ENCODE assay signal across 1 cellular context in the genomic region with DNA sequence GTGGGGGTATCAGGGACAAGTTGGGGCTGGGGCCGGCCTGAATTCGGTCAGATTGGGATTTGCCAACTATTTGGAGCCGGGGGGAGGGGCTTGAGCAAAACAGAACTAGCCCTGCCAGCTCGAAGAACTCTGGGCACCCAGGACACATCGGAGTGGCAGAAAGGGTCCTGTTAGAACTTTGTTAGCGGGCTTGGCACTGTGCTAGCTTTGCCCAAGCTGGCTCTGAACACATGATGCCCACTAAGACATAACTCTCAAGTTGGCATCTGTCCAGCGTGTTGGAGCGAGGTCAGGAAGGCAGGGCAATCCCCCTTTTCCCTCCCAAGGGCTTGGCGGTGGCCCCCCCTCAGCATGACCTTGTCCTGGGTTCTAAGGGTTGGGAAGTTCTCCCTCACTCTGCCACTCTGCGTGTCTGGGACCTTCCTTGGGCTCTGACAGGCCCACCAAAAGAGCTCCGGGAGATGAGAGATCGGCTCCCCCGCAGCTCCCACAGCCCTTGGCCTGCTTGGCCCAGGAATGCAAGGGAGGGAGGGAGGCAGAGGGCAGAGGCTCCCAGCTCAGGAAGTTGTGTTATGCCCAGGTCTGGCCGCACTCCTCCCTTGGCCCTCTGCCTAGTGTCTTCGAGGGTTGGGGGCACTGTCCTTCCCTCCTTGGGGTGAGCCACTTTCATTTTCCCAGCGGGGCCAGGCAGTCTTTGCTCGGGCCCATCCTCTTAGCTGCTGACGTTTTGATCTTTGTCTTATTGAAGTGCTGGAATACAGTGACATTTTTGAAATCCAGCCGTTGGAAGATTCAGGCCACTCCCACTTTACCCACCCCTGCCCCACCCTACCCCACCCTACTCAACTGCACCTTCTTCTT.
TF ChIP-seq lines count a peak whose summit lies in the region.

No MANE protein-coding gene starts in this region.

TF ChIP-seq in GM12878, 131 proteins besides CTCF, POLR2A, EP300 and RAD21 (continues in another document):
- TF ChIP-seq, protein P1, sequence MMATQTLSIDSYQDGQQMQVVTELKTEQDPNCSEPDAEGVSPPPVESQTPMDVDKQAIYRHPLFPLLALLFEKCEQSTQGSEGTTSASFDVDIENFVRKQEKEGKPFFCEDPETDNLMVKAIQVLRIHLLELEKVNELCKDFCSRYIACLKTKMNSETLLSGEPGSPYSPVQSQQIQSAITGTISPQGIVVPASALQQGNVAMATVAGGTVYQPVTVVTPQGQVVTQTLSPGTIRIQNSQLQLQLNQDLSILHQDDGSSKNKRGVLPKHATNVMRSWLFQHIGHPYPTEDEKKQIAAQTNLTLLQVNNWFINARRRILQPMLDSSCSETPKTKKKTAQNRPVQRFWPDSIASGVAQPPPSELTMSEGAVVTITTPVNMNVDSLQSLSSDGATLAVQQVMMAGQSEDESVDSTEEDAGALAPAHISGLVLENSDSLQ (IDR thresholded peaks at IDR 0.05) = peak; percentile 2; the same call in 1 of the 2 replicates
- TF ChIP-seq HDGF (IDR thresholded peaks at IDR 0.05) (0 out of 2 replicates have a peak, but pooled peaks have one; percentile 14), ASH2L (IDR thresholded peaks at IDR 0.05; ENCODE audit: borderline replicate concordance, low read depth) (no peak), E4F1 (IDR thresholded peaks at IDR 0.05; ENCODE audit: borderline replicate concordance, partially characterized antibody) (no peak), TAF1 (IDR thresholded peaks at IDR 0.05; ENCODE audit: borderline replicate concordance, low read depth, low read length) (no peak), CEBPB (IDR thresholded peaks at IDR 0.05; ENCODE audit: borderline replicate concordance in 1 of 2, low read depth in 2 of 2, low read length in 2 of 2) (no peak), ZNF384 (IDR thresholded peaks at IDR 0.05; ENCODE audit: borderline replicate concordance, low read depth, low read length) (no peak), ZNF274 (IDR thresholded peaks at IDR 0.05; ENCODE audit: insufficient read depth, insufficient read length) (no peak), NR2C2 (IDR thresholded peaks at IDR 0.05; ENCODE audit: borderline replicate concordance, control insufficient read depth, insufficient read length, low read depth) (no peak), MTA3 (IDR thresholded peaks at IDR 0.05; ENCODE audit: borderline replicate concordance, low read length) (no peak), BACH1 (IDR thresholded peaks at IDR 0.05; ENCODE audit: borderline replicate concordance) (0 out of 2 replicates have a peak, but pooled peaks have one; percentile 10), GABPA (IDR thresholded peaks at IDR 0.05; ENCODE audit: low read depth) (no peak), RFX5 (IDR thresholded peaks at IDR 0.05; ENCODE audit: low read depth, low read length) (no peak), POLR2AphosphoS5 (IDR thresholded peaks at IDR 0.05; ENCODE audit: low read length) (peak; percentile 55), PAX8 (IDR thresholded peaks at IDR 0.05) (no peak), HDAC6 (IDR thresholded peaks at IDR 0.05; ENCODE audit: unreplicated experiment) (no peak), NFYA (IDR thresholded peaks at IDR 0.05; ENCODE audit: borderline replicate concordance, low read depth, low read length) (no peak), ZBTB4 (CRISPR knock-in tag; IDR thresholded peaks at IDR 0.05) (no peak), TARDBP (IDR thresholded peaks at IDR 0.05; ENCODE audit: borderline replicate concordance) (no peak), TCF7 (IDR thresholded peaks at IDR 0.05; ENCODE audit: borderline replicate concordance) (no peak), IKZF2 (IDR thresholded peaks at IDR 0.05) (peak in 1 of 2 experiments; percentile 18; a peak in 1 of 4 replicates), GATAD2B (conservative IDR thresholded peaks at IDR 0.05; ENCODE audit: low read depth) (peak; percentile 37; the same call in 1 of the 2 replicates), MTA2 (IDR thresholded peaks at IDR 0.05; ENCODE audit: low read depth) (0 out of 2 replicates have a peak, but pooled peaks have one; percentile 29), LARP7 (IDR thresholded peaks at IDR 0.05) (0 out of 2 replicates have a peak, but pooled peaks have one; percentile 52), PML (IDR thresholded peaks at IDR 0.05; ENCODE audit: low read length) (no peak), ZBTB40 (IDR thresholded peaks at IDR 0.05; ENCODE audit: borderline replicate concordance) (no peak), E2F8 (IDR thresholded peaks at IDR 0.05; ENCODE audit: low read depth, partially characterized antibody) (no peak), MYB (IDR thresholded peaks at IDR 0.05; ENCODE audit: borderline replicate concordance, low read depth, low read length) (no peak), DPF2 (IDR thresholded peaks at IDR 0.05) (peak; percentile 14; the same call in 1 of the 2 replicates), HCFC1 (IDR thresholded peaks at IDR 0.05; ENCODE audit: low read length) (no peak), ESRRA (IDR thresholded peaks at IDR 0.05; ENCODE audit: low read length) (no peak), HSF1 (IDR thresholded peaks at IDR 0.05; ENCODE audit: low read depth, low read length) (no peak)
- TF ChIP-seq, protein P2, sequence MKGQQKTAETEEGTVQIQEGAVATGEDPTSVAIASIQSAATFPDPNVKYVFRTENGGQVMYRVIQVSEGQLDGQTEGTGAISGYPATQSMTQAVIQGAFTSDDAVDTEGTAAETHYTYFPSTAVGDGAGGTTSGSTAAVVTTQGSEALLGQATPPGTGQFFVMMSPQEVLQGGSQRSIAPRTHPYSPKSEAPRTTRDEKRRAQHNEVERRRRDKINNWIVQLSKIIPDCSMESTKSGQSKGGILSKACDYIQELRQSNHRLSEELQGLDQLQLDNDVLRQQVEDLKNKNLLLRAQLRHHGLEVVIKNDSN (IDR thresholded peaks at IDR 0.05; ENCODE audit: borderline replicate concordance, extremely low read length, insufficient read depth, low read depth, low read length) = no peak
- TF ChIP-seq, protein P3, sequence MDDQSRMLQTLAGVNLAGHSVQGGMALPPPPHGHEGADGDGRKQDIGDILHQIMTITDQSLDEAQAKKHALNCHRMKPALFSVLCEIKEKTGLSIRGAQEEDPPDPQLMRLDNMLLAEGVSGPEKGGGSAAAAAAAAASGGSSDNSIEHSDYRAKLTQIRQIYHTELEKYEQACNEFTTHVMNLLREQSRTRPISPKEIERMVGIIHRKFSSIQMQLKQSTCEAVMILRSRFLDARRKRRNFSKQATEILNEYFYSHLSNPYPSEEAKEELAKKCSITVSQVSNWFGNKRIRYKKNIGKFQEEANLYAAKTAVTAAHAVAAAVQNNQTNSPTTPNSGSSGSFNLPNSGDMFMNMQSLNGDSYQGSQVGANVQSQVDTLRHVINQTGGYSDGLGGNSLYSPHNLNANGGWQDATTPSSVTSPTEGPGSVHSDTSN (IDR thresholded peaks at IDR 0.05; ENCODE audit: insufficient replicate concordance, low read depth, low read length) = peak; percentile 2
- TF ChIP-seq, protein P4, sequence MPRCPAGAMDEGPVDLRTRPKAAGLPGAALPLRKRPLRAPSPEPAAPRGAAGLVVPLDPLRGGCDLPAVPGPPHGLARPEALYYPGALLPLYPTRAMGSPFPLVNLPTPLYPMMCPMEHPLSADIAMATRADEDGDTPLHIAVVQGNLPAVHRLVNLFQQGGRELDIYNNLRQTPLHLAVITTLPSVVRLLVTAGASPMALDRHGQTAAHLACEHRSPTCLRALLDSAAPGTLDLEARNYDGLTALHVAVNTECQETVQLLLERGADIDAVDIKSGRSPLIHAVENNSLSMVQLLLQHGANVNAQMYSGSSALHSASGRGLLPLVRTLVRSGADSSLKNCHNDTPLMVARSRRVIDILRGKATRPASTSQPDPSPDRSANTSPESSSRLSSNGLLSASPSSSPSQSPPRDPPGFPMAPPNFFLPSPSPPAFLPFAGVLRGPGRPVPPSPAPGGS (IDR thresholded peaks at IDR 0.05; ENCODE audit: borderline replicate concordance, insufficient read depth, low read depth, low read length, poor library complexity, severe bottlenecking) = no peak
